In genomic region chr10:49403363-49403762, GRCh38 we compare ENCODE assay signal across 39 cellular contexts. TPM values are rescaled to one million over a fixed set of nuclear protein-coding genes. Genes with fewer than 3 reads are reported as not detected.
"Had no signal": no experiment of that assay in that cellular context is flagged by ENCODE, and none has a peak within 500 bp of the region (broad histone marks: within the 10 kb centered on the region; RNA-seq: fewer than 3 reads in every experiment).

No MANE protein-coding gene starts in this region.

- DNase-seq: activated CD4-positive, alpha-beta memory T cell treated with anti-CD3 and anti-CD28 coated beads, Interleukin-2, amount 10 ng/mL, durations not matched to agents 7 days and 5 days; activated CD4-positive, alpha-beta T cell treated with anti-CD3 and anti-CD28 coated beads for 1 hour; activated CD4-positive, alpha-beta T cell treated with anti-CD3 and anti-CD28 coated beads for 36 hours; activated CD4-positive, alpha-beta T cell treated with anti-CD3 and anti-CD28 coated beads for 48 hours; activated CD4-positive, alpha-beta T cell treated with anti-CD3 and anti-CD28 coated beads, Interleukin-2, amount 10 ng/mL, durations not matched to agents 7 days and 5 days; activated CD4-positive, alpha-beta T cell treated with anti-CD3 and anti-CD28 coated beads, Interleukin-2, amount 50 U/mL, for 48 hours; activated CD4-positive, CD25-positive, alpha-beta regulatory T cell; activated CD8-positive, alpha-beta memory T cell treated with anti-CD3 and anti-CD28 coated beads for 24 hours; activated CD8-positive, alpha-beta memory T cell treated with anti-CD3 and anti-CD28 coated beads, Interleukin-2, amount 10 ng/mL, durations not matched to agents 7 days and 5 days; activated CD8-positive, alpha-beta memory T cell treated with anti-CD3 and anti-CD28 coated beads, Interleukin-2, amount 50 U/mL, for 48 hours; activated CD8-positive, alpha-beta T cell treated with anti-CD3 and anti-CD28 coated beads, Interleukin-2, amount 10 ng/mL, durations not matched to agents 7 days and 5 days; activated effector memory CD4-positive, alpha-beta T cell treated with Interleukin-2 at 50 U/mL for 16 hours; activated gamma-delta T cell; activated naive CD4-positive, alpha-beta T cell treated with Interleukin-2 at 50 U/mL for 16 hours; activated naive CD8-positive, alpha-beta T cell treated with anti-CD3 and anti-CD28 coated beads, Interleukin-2, amount 10 ng/mL, durations not matched to agents 7 days and 5 days; activated naive CD8-positive, alpha-beta T cell treated with anti-CD3 and anti-CD28 coated beads, Interleukin-2, amount 50 U/mL, for 24 hours; activated T-cell treated with anti-CD3 and anti-CD28 coated beads, Interleukin-2, amount 50 U/mL, for 24 hours; activated T-cell treated with anti-CD3 and anti-CD28 coated beads, Interleukin-2, amount 50 U/mL, for 48 hours; amygdala; anterior cingulate cortex; caudate nucleus; cerebellar nuclear complex; T-cell; T-helper 17 cell; T1000 had no signal

- H3K4me3 ChIP-seq: ascending aorta, cardiac muscle cell had no signal

- FAIRE-seq: bronchial epithelial cell, TTC549 had no signal

- H3K27ac ChIP-seq: ascending aorta, cardiac muscle cell, VCaP had no signal

- H3K27ac Mint-ChIP-seq: activated CD4-positive, alpha-beta memory T cell treated with anti-CD3 and anti-CD28 coated beads, Interleukin-2, amount 10 ng/mL, durations not matched to agents 7 days and 5 days; activated CD4-positive, alpha-beta T cell treated with anti-CD3 and anti-CD28 coated beads for 36 hours; activated CD4-positive, alpha-beta T cell treated with anti-CD3 and anti-CD28 coated beads, Interleukin-2, amount 10 ng/mL, durations not matched to agents 7 days and 5 days; activated CD8-positive, alpha-beta memory T cell treated with anti-CD3 and anti-CD28 coated beads, Interleukin-2, amount 10 ng/mL, durations not matched to agents 7 days and 5 days; activated CD8-positive, alpha-beta T cell treated with anti-CD3 and anti-CD28 coated beads, Interleukin-2, amount 10 ng/mL, durations not matched to agents 7 days and 5 days; activated naive CD4-positive, alpha-beta T cell treated with anti-CD3 and anti-CD28 coated beads, Interleukin-2, amount 50 U/mL, for 24 hours; activated naive CD8-positive, alpha-beta T cell; activated naive CD8-positive, alpha-beta T cell treated with anti-CD3 and anti-CD28 coated beads, Interleukin-2, amount 10 ng/mL, durations not matched to agents 7 days and 5 days; activated naive CD8-positive, alpha-beta T cell treated with anti-CD3 and anti-CD28 coated beads, Interleukin-2, amount 50 U/mL, for 24 hours; activated T-cell treated with anti-CD3 and anti-CD28 coated beads, Interleukin-2, amount 50 U/mL, for 24 hours; activated T-helper 2 cell treated with anti-CD3 and anti-CD28 coated beads, Interferon-gamma antibody, Interleukin-2, Interleukin-4, amounts not matched to agents 10 μg/mL and 5 μg/mL and 100 μg/mL, durations not matched to agents 14 hours and 24 hours and 36 hours; brain; T-cell; T-helper 17 cell had no signal

- H3K4me3 Mint-ChIP-seq: activated CD4-positive, alpha-beta memory T cell treated with anti-CD3 and anti-CD28 coated beads, Interleukin-2, amount 10 ng/mL, durations not matched to agents 7 days and 5 days; activated CD4-positive, alpha-beta T cell treated with anti-CD3 and anti-CD28 coated beads for 36 hours; activated CD4-positive, alpha-beta T cell treated with anti-CD3 and anti-CD28 coated beads, Interleukin-2, amount 10 ng/mL, durations not matched to agents 7 days and 5 days; activated CD8-positive, alpha-beta memory T cell treated with anti-CD3 and anti-CD28 coated beads, Interleukin-2, amount 10 ng/mL, durations not matched to agents 7 days and 5 days; activated CD8-positive, alpha-beta T cell treated with anti-CD3 and anti-CD28 coated beads, Interleukin-2, amount 10 ng/mL, durations not matched to agents 7 days and 5 days; activated naive CD4-positive, alpha-beta T cell treated with anti-CD3 and anti-CD28 coated beads, Interleukin-2, amount 50 U/mL, for 24 hours; activated naive CD8-positive, alpha-beta T cell; activated naive CD8-positive, alpha-beta T cell treated with anti-CD3 and anti-CD28 coated beads, Interleukin-2, amount 10 ng/mL, durations not matched to agents 7 days and 5 days; activated naive CD8-positive, alpha-beta T cell treated with anti-CD3 and anti-CD28 coated beads, Interleukin-2, amount 50 U/mL, for 24 hours; activated T-cell treated with anti-CD3 and anti-CD28 coated beads, Interleukin-2, amount 50 U/mL, for 24 hours; brain; central memory CD8-positive, alpha-beta T cell; T-cell; T-helper 17 cell had no signal

- H3K9me3 Mint-ChIP-seq: activated CD4-positive, alpha-beta memory T cell treated with anti-CD3 and anti-CD28 coated beads, Interleukin-2, amount 10 ng/mL, durations not matched to agents 7 days and 5 days; activated CD4-positive, alpha-beta T cell treated with anti-CD3 and anti-CD28 coated beads, Interleukin-2, amount 10 ng/mL, durations not matched to agents 7 days and 5 days; activated naive CD4-positive, alpha-beta T cell treated with anti-CD3 and anti-CD28 coated beads, Interleukin-2, amount 50 U/mL, for 24 hours; activated naive CD8-positive, alpha-beta T cell treated with anti-CD3 and anti-CD28 coated beads, Interleukin-2, amount 10 ng/mL, durations not matched to agents 7 days and 5 days; activated naive CD8-positive, alpha-beta T cell treated with anti-CD3 and anti-CD28 coated beads, Interleukin-2, amount 50 U/mL, for 24 hours; activated T-cell treated with anti-CD3 and anti-CD28 coated beads, Interleukin-2, amount 50 U/mL, for 24 hours; activated T-helper 2 cell treated with anti-CD3 and anti-CD28 coated beads, Interferon-gamma antibody, Interleukin-2, Interleukin-4, amounts not matched to agents 10 μg/mL and 5 μg/mL and 100 μg/mL, durations not matched to agents 14 hours and 24 hours and 36 hours; central memory CD8-positive, alpha-beta T cell; T-cell had no signal

- H3K9me3 ChIP-seq: ascending aorta had no signal

- ATAC-seq: activated CD4-positive, alpha-beta T cell treated with anti-CD3 and anti-CD28 coated beads for 36 hours; activated CD8-positive, alpha-beta memory T cell treated with anti-CD3 and anti-CD28 coated beads, Interleukin-2, amount 10 ng/mL, durations not matched to agents 7 days and 5 days; activated CD8-positive, alpha-beta T cell treated with anti-CD3 and anti-CD28 coated beads, Interleukin-2, amount 10 ng/mL, durations not matched to agents 7 days and 5 days; activated naive CD8-positive, alpha-beta T cell treated with anti-CD3 and anti-CD28 coated beads, Interleukin-2, amount 50 U/mL, for 24 hours; T-cell; T-helper 17 cell had no signal

- H3K4me1 ChIP-seq: ascending aorta had no signal

- H3K36me3 ChIP-seq: ascending aorta, cardiac muscle cell had no signal

RNA-seq across cellular contexts. Expression of gene DRGX, which starts 7.5 kb away (rescaled TPM):
- total RNA-seq: activated CD4-positive, alpha-beta memory T cell treated with anti-CD3 and anti-CD28 coated beads, Interleukin-2, amount 10 ng/mL, durations not matched to agents 7 days and 5 days; activated CD4-positive, alpha-beta T cell treated with anti-CD3 and anti-CD28 coated beads for 36 hours; activated CD4-positive, alpha-beta T cell treated with anti-CD3 and anti-CD28 coated beads, Interleukin-2, amount 10 ng/mL, durations not matched to agents 7 days and 5 days; activated CD8-positive, alpha-beta memory T cell treated with anti-CD3 and anti-CD28 coated beads, Interleukin-2, amount 10 ng/mL, durations not matched to agents 7 days and 5 days; activated CD8-positive, alpha-beta T cell treated with anti-CD3 and anti-CD28 coated beads, Interleukin-2, amount 10 ng/mL, durations not matched to agents 7 days and 5 days; activated naive CD8-positive, alpha-beta T cell treated with anti-CD3 and anti-CD28 coated beads, Interleukin-2, amount 10 ng/mL, durations not matched to agents 7 days and 5 days; activated T-helper 2 cell treated with anti-CD3 and anti-CD28 coated beads, Interferon-gamma antibody, Interleukin-2, Interleukin-4, amounts not matched to agents 10 μg/mL and 5 μg/mL and 100 μg/mL, durations not matched to agents 14 hours and 24 hours and 36 hours; ascending aorta; bronchial epithelial cell; cardiac muscle cell; chondrocyte; T-cell; T-helper 1 cell treated with Interleukin-12 subunit alpha and Interleukin-12 subunit beta and Interleukin-4 antibody, amounts not matched to agents 30 ng/mL and 1 ng/mL, for 36 hours; T-helper 17 cell; T-helper 2 cell treated with Interferon-gamma antibody and Interleukin-4, amounts not matched to agents 100 ng/mL and 5 ng/mL, for 36 hours had no signal
- polyA plus RNA-seq: adipose tissue, cardiac muscle cell had no signal
